Comparison of ENCODE assay signal across 1 cellular context in the genomic region with DNA sequence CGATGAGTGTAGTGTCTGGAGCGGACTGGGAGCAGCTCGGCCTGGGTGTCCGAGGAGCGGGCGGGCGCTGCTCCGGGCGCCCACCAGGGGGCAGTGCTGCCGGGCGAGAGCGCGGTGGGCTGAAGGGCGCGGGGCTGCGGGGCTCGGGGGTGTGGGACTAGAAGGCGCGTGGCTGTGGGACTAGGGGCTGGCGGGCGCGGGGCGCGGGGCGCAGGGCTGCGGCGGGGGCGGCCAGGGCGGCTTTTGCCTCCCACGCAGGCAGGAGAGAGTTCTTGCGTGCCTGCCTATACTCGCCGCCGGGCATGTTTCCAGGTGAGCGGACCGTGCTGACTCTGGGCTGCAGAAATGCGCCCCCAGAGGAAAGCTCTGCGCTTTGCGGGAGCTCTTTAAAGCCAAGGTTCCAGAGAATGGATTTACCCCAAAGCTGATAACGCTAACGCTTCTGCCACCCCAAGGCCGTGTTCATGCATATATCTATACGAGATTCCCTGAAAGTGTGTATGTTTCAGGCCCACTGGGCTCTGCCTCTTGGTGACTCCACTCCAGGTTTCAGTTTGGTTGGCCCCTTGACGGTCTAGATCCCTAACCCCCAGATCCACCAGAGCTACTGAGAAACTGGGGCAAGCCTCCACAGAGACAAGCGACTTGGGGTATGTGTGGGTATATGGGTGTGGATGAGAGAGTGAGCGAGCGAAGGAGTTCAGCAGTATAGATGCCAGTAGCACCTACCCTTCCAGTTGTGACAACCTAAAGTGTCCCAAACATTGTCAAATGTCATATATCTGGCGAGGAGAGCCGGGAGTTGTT.
TF ChIP-seq lines count a peak whose summit lies in the region.

No MANE protein-coding gene starts in this region.

TF ChIP-seq in neural cell, 6 proteins besides CTCF, POLR2A, EP300 and RAD21:
- no peak for TF ChIP-seq POLR2AphosphoS5 (IDR thresholded peaks at IDR 0.05)
- peak; percentile 28 for TF ChIP-seq SMC3 (conservative IDR thresholded peaks at IDR 0.05; ENCODE audit: poor library complexity)
